ENCODE assay signal across 17 cellular contexts in genomic region chr2:14220101-14220500, GRCh38.
"Had no signal": no experiment of that assay in that cellular context is flagged by ENCODE, and none has a peak within 500 bp of the region (broad histone marks: within the 10 kb centered on the region; RNA-seq: fewer than 3 reads in every experiment).

No MANE protein-coding gene starts in this region.

- H3K36me3 Mint-ChIP-seq: memory B cell; stimulated activated effector memory CD8-positive, alpha-beta T cell treated with anti-CD3 and anti-CD28 coated beads, Interleukin-12 subunit alpha, Interleukin-12 subunit beta, amount 100 ng/mL, for 72 hours had no signal

- H3K9me3 ChIP-seq: colonic mucosa, gastrocnemius medialis, thoracic aorta had no signal

- H3K4me1 ChIP-seq: colonic mucosa, gastrocnemius medialis had no signal

- DNase-seq: activated CD4-positive, alpha-beta T cell treated with anti-CD3 and anti-CD28 coated beads, Interleukin-2, amount 50 U/mL, for 48 hours; activated naive CD4-positive, alpha-beta T cell treated with anti-CD3 and anti-CD28 coated beads for 36 hours; activated naive CD8-positive, alpha-beta T cell treated with anti-CD3 and anti-CD28 coated beads, Interleukin-2, amount 50 U/mL, for 24 hours; aorta; caudate nucleus; colonic mucosa; gastrocnemius medialis; islet precursor cell; T-helper 1 cell; T1000 had no signal

- H3K36me3 ChIP-seq: colonic mucosa, gastrocnemius medialis, thoracic aorta had no signal

- H3K27me3 ChIP-seq: colonic mucosa, gastrocnemius medialis had no signal

- H3K27me3 Mint-ChIP-seq: activated naive CD8-positive, alpha-beta T cell treated with anti-CD3 and anti-CD28 coated beads, Interleukin-2, amount 50 U/mL, for 24 hours; memory B cell; natural killer cell treated with Interleukin-12 subunit alpha and Interleukin-12 subunit beta and Interleukin-15 and Interleukin-18, amount 100 ng/mL, for 72 hours had no signal

- H3K4me1 Mint-ChIP-seq: activated naive CD8-positive, alpha-beta T cell treated with anti-CD3 and anti-CD28 coated beads, Interleukin-2, amount 50 U/mL, for 24 hours; memory B cell; stimulated activated effector memory CD8-positive, alpha-beta T cell treated with anti-CD3 and anti-CD28 coated beads, Interleukin-12 subunit alpha, Interleukin-12 subunit beta, amount 100 ng/mL, for 72 hours had no signal

- H3K4me3 ChIP-seq: colonic mucosa, gastrocnemius medialis, thoracic aorta had no signal

- H3K27ac Mint-ChIP-seq: activated naive CD4-positive, alpha-beta T cell treated with anti-CD3 and anti-CD28 coated beads for 36 hours; activated naive CD8-positive, alpha-beta T cell treated with anti-CD3 and anti-CD28 coated beads, Interleukin-2, amount 50 U/mL, for 24 hours; activated T-helper 2 cell treated with anti-CD3 and anti-CD28 coated beads, Interferon-gamma antibody, Interleukin-2, Interleukin-4, amounts not matched to agents 10 μg/mL and 5 μg/mL and 100 μg/mL, durations not matched to agents 14 hours and 24 hours and 36 hours; memory B cell; natural killer cell treated with Interleukin-12 subunit alpha and Interleukin-12 subunit beta and Interleukin-15 and Interleukin-18, amount 100 ng/mL, for 72 hours; stimulated activated effector memory CD8-positive, alpha-beta T cell treated with anti-CD3 and anti-CD28 coated beads, Interleukin-12 subunit alpha, Interleukin-12 subunit beta, amount 100 ng/mL, for 72 hours had no signal

- H3K4me3 Mint-ChIP-seq: activated naive CD4-positive, alpha-beta T cell treated with anti-CD3 and anti-CD28 coated beads for 36 hours; activated naive CD8-positive, alpha-beta T cell treated with anti-CD3 and anti-CD28 coated beads, Interleukin-2, amount 50 U/mL, for 24 hours; memory B cell; natural killer cell treated with Interleukin-12 subunit alpha and Interleukin-12 subunit beta and Interleukin-15 and Interleukin-18, amount 100 ng/mL, for 72 hours; stimulated activated effector memory CD8-positive, alpha-beta T cell treated with anti-CD3 and anti-CD28 coated beads, Interleukin-12 subunit alpha, Interleukin-12 subunit beta, amount 100 ng/mL, for 72 hours had no signal

- H3K27ac ChIP-seq: colonic mucosa, gastrocnemius medialis, thoracic aorta, VCaP had no signal

- ATAC-seq: activated naive CD8-positive, alpha-beta T cell treated with anti-CD3 and anti-CD28 coated beads, Interleukin-2, amount 50 U/mL, for 24 hours; gastrocnemius medialis; left lobe of liver; natural killer cell treated with Interleukin-12 subunit alpha and Interleukin-12 subunit beta and Interleukin-15 and Interleukin-18, amount 100 ng/mL, for 72 hours; stimulated activated effector memory CD8-positive, alpha-beta T cell treated with anti-CD3 and anti-CD28 coated beads, Interleukin-12 subunit alpha, Interleukin-12 subunit beta, amount 100 ng/mL, for 72 hours had no signal
